In the genomic region with DNA sequence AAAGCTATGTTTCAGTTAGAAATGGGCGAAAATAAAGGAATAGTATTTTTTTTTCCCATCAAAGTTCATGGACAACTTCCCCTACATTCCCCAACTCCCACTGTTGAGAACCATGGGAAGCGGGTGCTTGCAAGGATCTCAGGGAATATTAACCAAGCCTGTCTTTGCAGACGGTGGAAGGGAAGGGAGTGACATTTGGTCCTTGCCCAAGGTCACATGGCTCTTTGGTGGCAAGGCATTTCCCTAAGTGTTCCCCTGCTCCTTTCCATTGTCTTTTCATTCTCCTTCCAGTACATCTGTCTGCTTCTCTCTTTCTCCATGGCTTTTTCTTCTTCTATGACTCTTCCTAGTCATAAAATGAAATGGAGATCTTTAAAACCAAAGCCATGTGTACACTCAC, we compare ENCODE assay signal across 1 cellular context.
TF ChIP-seq lines count a peak whose summit lies in the region.

No MANE protein-coding gene starts in this region.

TF ChIP-seq in H1, 55 proteins besides CTCF, POLR2A, EP300 and RAD21:
- TF ChIP-seq RBBP5 (IDR thresholded peaks at IDR 0.05; ENCODE audit: borderline replicate concordance, low read depth, low read length) (no peak), EGR1 (IDR thresholded peaks at IDR 0.05; ENCODE audit: borderline replicate concordance, low read depth, low read length) (no peak), CTBP2 (IDR thresholded peaks at IDR 0.05; ENCODE audit: borderline replicate concordance, insufficient read depth, insufficient read length, low read length) (no peak), YY1 (IDR thresholded peaks at IDR 0.05; ENCODE audit: low read depth, low read length) (no peak), CHD2 (IDR thresholded peaks at IDR 0.05; ENCODE audit: low read length) (no peak), NRF1 (IDR thresholded peaks at IDR 0.05; ENCODE audit: low read depth, low read length) (no peak), FOSL1 (IDR thresholded peaks at IDR 0.05; ENCODE audit: insufficient read depth, low read depth, low read length) (no peak), ATF3 (IDR thresholded peaks at IDR 0.05; ENCODE audit: insufficient read depth, low read depth, low read length) (no peak), BCL11A (IDR thresholded peaks at IDR 0.05; ENCODE audit: low read depth in 2 of 2, low read length in 2 of 2) (no peak), BACH1 (IDR thresholded peaks at IDR 0.05; ENCODE audit: low read length) (no peak), POU5F1 (IDR thresholded peaks at IDR 0.05; ENCODE audit: low read depth, low read length) (no peak), CBX8 (IDR thresholded peaks at IDR 0.05; ENCODE audit: borderline replicate concordance, low read depth, low read length) (no peak), SP4 (IDR thresholded peaks at IDR 0.05; ENCODE audit: low read length) (no peak)
- TF ChIP-seq, protein P1, sequence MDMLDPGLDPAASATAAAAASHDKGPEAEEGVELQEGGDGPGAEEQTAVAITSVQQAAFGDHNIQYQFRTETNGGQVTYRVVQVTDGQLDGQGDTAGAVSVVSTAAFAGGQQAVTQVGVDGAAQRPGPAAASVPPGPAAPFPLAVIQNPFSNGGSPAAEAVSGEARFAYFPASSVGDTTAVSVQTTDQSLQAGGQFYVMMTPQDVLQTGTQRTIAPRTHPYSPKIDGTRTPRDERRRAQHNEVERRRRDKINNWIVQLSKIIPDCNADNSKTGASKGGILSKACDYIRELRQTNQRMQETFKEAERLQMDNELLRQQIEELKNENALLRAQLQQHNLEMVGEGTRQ (IDR thresholded peaks at IDR 0.05; ENCODE audit: low read length): no peak
